ENCODE assay signal across 1 cellular context in the genomic region with DNA sequence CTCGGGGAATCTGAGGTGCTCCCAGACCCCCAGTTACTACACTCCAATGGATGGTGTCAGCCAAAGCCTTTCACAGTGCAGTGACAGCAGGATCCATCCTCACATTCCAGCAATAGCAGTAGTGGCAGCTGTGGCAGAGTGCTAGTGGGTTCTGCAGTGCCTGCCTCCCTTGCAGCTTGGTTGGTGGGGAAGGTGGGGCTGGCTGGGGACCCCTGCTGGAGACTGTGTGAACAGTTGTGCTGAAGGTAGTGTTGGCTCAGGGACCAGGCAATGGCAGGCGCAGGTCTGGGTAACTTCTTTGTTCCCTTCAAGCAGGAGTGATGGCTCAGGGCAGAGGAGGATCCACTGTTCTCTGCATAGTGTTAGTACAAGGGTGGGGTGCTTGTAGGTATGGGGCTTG.
TF ChIP-seq lines count a peak whose summit lies in the region.

No MANE protein-coding gene starts in this region.

TF ChIP-seq in HepG2, 621 proteins besides CTCF, POLR2A, EP300 and RAD21 (continued from another document):
- TF ChIP-seq, protein P1, sequence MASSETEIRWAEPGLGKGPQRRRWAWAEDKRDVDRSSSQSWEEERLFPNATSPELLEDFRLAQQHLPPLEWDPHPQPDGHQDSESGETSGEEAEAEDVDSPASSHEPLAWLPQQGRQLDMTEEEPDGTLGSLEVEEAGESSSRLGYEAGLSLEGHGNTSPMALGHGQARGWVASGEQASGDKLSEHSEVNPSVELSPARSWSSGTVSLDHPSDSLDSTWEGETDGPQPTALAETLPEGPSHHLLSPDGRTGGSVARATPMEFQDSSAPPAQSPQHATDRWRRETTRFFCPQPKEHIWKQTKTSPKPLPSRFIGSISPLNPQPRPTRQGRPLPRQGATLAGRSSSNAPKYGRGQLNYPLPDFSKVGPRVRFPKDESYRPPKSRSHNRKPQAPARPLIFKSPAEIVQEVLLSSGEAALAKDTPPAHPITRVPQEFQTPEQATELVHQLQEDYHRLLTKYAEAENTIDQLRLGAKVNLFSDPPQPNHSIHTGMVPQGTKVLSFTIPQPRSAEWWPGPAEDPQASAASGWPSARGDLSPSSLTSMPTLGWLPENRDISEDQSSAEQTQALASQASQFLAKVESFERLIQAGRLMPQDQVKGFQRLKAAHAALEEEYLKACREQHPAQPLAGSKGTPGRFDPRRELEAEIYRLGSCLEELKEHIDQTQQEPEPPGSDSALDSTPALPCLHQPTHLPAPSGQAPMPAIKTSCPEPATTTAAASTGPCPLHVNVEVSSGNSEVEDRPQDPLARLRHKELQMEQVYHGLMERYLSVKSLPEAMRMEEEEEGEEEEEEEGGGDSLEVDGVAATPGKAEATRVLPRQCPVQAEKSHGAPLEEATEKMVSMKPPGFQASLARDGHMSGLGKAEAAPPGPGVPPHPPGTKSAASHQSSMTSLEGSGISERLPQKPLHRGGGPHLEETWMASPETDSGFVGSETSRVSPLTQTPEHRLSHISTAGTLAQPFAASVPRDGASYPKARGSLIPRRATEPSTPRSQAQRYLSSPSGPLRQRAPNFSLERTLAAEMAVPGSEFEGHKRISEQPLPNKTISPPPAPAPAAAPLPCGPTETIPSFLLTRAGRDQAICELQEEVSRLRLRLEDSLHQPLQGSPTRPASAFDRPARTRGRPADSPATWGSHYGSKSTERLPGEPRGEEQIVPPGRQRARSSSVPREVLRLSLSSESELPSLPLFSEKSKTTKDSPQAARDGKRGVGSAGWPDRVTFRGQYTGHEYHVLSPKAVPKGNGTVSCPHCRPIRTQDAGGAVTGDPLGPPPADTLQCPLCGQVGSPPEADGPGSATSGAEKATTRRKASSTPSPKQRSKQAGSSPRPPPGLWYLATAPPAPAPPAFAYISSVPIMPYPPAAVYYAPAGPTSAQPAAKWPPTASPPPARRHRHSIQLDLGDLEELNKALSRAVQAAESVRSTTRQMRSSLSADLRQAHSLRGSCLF (CRISPR knock-in tag; IDR thresholded peaks at IDR 0.05; ENCODE audit: borderline replicate concordance) = no peak
- TF ChIP-seq, protein P2, sequence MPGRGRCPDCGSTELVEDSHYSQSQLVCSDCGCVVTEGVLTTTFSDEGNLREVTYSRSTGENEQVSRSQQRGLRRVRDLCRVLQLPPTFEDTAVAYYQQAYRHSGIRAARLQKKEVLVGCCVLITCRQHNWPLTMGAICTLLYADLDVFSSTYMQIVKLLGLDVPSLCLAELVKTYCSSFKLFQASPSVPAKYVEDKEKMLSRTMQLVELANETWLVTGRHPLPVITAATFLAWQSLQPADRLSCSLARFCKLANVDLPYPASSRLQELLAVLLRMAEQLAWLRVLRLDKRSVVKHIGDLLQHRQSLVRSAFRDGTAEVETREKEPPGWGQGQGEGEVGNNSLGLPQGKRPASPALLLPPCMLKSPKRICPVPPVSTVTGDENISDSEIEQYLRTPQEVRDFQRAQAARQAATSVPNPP (CRISPR knock-in tag; IDR thresholded peaks at IDR 0.05) = no peak
- TF ChIP-seq U2AF1 (optimal IDR thresholded peaks at IDR 0.05; ENCODE audit: low read depth, low read length) = no peak
- TF ChIP-seq EED (CRISPR knock-in tag; IDR thresholded peaks at IDR 0.05) = no peak
- TF ChIP-seq ZNF3 (CRISPR knock-in tag; IDR thresholded peaks at IDR 0.05) = no peak
- TF ChIP-seq GLI4 (CRISPR knock-in tag; IDR thresholded peaks at IDR 0.05; ENCODE audit: borderline replicate concordance) = no peak
